8 cellular contexts compared by ENCODE assay signal in the genomic region with DNA sequence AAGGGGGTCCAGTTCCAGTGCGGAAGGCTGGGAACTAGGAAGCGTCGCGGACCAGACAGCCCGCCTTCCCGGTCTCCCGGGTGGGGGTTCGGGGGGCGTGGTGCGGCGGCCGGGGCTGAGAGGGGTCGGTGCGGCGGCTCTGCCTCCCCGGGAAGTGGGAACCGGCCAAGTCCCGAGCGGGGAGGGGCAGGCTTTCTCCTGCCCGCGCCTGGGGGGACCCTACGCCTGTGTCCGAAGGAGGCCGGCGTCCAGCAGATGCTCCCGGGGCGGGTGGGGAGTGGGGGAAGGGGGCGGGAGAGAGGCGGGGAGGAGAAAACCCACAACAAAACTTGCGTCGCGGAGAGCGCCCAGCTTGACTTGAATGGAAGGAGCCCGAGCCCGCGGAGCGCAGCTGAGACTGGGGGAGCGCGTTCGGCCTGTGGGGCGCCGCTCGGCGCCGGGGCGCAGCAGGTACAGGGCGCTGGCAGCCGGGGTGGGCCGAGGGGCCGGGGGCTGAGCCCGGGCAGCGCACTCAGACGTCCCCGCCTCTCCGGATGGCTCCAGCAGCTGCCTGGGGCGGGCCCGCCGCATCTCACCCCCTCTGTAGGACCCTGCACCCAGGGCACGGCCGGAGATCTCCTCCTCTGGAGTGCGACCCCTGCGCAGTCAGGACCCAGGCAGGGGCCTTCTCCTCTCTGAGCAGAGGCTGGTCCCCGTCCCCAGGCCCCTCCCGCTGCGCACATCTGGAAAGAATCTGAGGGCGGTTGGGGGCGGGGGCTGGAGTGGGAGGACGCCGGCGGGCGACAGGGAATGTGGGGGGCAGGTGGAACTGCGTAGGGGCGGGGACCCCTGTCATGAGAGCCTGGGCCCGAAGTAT. TPM values are rescaled to one million over a fixed set of nuclear protein-coding genes. Genes with fewer than 3 reads are reported as not detected.
DNase-seq lines count a peak whose midpoint lies in the region; TF ChIP-seq lines count a peak whose summit lies in the region.

A gene with protein sequence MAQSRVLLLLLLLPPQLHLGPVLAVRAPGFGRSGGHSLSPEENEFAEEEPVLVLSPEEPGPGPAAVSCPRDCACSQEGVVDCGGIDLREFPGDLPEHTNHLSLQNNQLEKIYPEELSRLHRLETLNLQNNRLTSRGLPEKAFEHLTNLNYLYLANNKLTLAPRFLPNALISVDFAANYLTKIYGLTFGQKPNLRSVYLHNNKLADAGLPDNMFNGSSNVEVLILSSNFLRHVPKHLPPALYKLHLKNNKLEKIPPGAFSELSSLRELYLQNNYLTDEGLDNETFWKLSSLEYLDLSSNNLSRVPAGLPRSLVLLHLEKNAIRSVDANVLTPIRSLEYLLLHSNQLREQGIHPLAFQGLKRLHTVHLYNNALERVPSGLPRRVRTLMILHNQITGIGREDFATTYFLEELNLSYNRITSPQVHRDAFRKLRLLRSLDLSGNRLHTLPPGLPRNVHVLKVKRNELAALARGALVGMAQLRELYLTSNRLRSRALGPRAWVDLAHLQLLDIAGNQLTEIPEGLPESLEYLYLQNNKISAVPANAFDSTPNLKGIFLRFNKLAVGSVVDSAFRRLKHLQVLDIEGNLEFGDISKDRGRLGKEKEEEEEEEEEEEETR (plus strand): TSS at position 355 of the 856 bp plus-strand sequence. CDS start 7,643 bp downstream, outside the sequence.

- intact Hi-C loops in adrenal gland (cut with DNase I) = no loop called here

- H3K9me3 ChIP-seq in adrenal gland (replicated peaks in 1 of 3) (no peaks in the 10 kb centered on the region), iPS-18c (ENCODE audit: control insufficient read depth, insufficient read depth, low read length) (peaks cover 2% of the 10 kb centered on the region), skeletal muscle tissue (ENCODE audit: control insufficient read depth in 3 of 3, low read length in 3 of 3) (no peaks in the 10 kb centered on the region)

- H3K4me1 ChIP-seq in adrenal gland (replicated peaks in 1 of 2) = peaks cover 8 to 16% of the 10 kb centered on the region in 2 donors
- H3K4me1 ChIP-seq in skeletal muscle tissue (ENCODE audit: control insufficient read depth in 3 of 3, insufficient read depth in 3 of 3, low read length in 3 of 3) = peaks cover 3 to 14% (median 10%) of the 10 kb centered on the region in 3 donors

- TF ChIP-seq CTCF in adrenal gland (IDR thresholded peaks at IDR 0.05) = no peak

- peak within 1 kb of the TSS in 2 of 3 donors; percentile 12 to 54 for H3K9ac ChIP-seq in skeletal muscle tissue (ENCODE audit: low read depth in 1 of 3, low read length in 3 of 3)

- H3K4me3 ChIP-seq in adrenal gland (peak within 1 kb of the TSS in 2 of 4 donors; percentile 9 to 62), iPS-18c (ENCODE audit: insufficient read depth, low read depth, low read length) (peak within 1 kb of the TSS; percentile 58), skeletal muscle tissue (ENCODE audit: low read length in 3 of 3) (peak within 1 kb of the TSS; percentile 49 to 52 (median 49))

- 1 to 6% (median 2%) methylated on average over 19 to 74 of the region's 74 CpGs for WGBS in adrenal gland, 4 donors

- H3K27me3 ChIP-seq in adrenal gland = peaks cover 13% of the 10 kb centered on the region
- peaks cover 19 to 40% (median 39%) of the 10 kb centered on the region in 3 donors for H3K27me3 ChIP-seq in skeletal muscle tissue (ENCODE audit: control insufficient read depth in 3 of 3, insufficient read depth in 3 of 3, low read length in 3 of 3)

- DNase-seq in DMS53 (lab: John Stamatoyannopoulos, UW) (peak; percentile 56), DMS53 treated with DMSO at 0.1 percent for 48 hours (lab: John Stamatoyannopoulos, UW; ENCODE audit: unreplicated experiment) (no peak), adrenal gland (peak in 2 of 7 donors; percentile 25 to 29), SW480 (ENCODE audit: low spot score) (no peak), SIG-M5 treated with dmso at 0.1 percent for 504 hours (lab: John Stamatoyannopoulos, UW; ENCODE audit: unreplicated experiment) (no peak), SW 1271 (lab: John Stamatoyannopoulos, UW) (no peak)

- TF ChIP-seq POLR2A in adrenal gland (IDR thresholded peaks at IDR 0.05) = no peak

- H3K36me3 ChIP-seq in adrenal gland (replicated peaks in 1 of 2) (no peaks in the 10 kb centered on the region), skeletal muscle tissue (ENCODE audit: control insufficient read depth in 3 of 3, insufficient read depth in 3 of 3, low read length in 3 of 3) (no peaks in the 10 kb centered on the region)

- peak within 1 kb of the TSS in 2 of 5 donors; percentile 24 to 62 for H3K27ac ChIP-seq in adrenal gland
- H3K27ac ChIP-seq in skeletal muscle tissue (ENCODE audit: low read depth, low read length) = peak within 1 kb of the TSS; percentile 65

RNA-seq across cellular contexts. Expression of the gene that starts here (rescaled TPM):
- total RNA-seq in adrenal gland = 10 to 100 TPM in 6 of 8 donors, 1 to 10 TPM in 2; 2.5 to 22.7 (median 16.0) TPM
- 10 to 100 TPM in 2 of 3 donors, 1 to 10 TPM in 1; 6.4 to 45.4 (median 22.0) TPM for polyA plus RNA-seq in adrenal gland
- total RNA-seq in skeletal muscle tissue = 3.7 TPM
